11 cellular contexts compared by ENCODE assay signal in the genomic region with DNA sequence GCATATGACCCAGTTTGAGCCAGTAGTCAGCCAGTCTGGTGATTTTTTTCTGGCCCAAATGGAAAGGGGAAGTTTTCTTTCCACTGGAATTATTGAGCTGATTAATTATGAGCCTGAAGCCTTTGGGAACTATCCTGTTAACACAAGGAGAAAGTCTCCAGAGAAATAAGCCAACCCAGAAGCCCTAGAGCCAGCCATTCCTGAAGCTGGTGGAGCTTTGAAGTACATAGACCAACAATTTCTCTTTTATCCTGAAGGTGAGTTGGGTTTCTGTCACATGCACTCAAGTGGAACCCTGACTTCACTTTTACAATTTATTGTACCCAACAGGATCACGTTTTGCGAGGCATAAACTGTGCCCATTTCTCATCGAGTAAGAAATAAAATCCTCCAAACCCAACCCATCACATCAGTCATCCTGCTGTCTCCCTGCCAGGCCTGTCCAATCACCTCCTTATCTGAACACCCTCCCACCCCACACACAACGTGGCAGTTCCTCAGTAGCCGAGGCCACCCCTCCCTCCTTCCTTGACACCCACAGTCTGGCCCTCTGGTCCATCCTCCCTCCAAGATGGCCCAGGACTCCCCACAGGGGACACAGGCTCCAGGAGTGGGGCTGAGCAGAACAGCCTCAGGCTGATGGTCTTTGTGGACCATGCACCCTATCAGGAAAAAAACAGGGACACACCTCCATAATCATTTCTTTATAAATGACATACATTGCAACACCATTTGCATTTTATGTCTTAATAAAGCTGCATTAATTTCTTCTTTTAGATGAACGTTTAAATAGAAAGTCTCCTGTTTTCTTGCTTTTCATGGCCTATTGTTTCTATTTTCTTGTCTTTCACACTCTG. TPM values are rescaled to one million over a fixed set of nuclear protein-coding genes. Genes with fewer than 3 reads are reported as not detected.
DNase-seq lines count a peak whose midpoint lies in the region; ATAC-seq, FAIRE-seq and TF ChIP-seq lines count a peak whose summit lies in the region.
"Had no signal": no experiment of that assay in that cellular context is flagged by ENCODE, and none has a peak within 500 bp of the region (broad histone marks: within the 10 kb centered on the region; RNA-seq: fewer than 3 reads in every experiment).

No MANE protein-coding gene starts in this region.

- H3K4me3 Mint-ChIP-seq in activated T-cell treated with anti-CD3 and anti-CD28 coated beads, Interleukin-2, amount 50 U/mL, for 24 hours: no peak overlapping the region
- H3K4me3 Mint-ChIP-seq: memory B cell had no signal

- WGBS in H1 (ENCODE audit: extremely low coverage in 1 of 2, insufficient coverage in 1 of 2, insufficient read length in 1 of 2, insufficient replicate concordance in 2 of 2, low coverage in 1 of 2, low lambda C conversion rate in 2 of 2, missing lambda C conversion rate in 1 of 2), 2 experiments: 94% methylated on average over 6 of the region's 6 CpGs; no CpG with 5 or more reads in 1 of the 2 experiments
- 92 to 97% methylated on average over 4 to 5 of the region's 6 CpGs for WGBS in mesodermal cell (ENCODE audit: insufficient coverage in 2 of 2), 2 experiments

- DNase-seq in AG08396 (ENCODE audit: low spot score) (peak; percentile 5), RWPE2 (ENCODE audit: low spot score) (no peak), H1 (ENCODE audit: low read depth in 1 of 2, low spot score in 2 of 2) (no peak), DMS79 (lab: John Stamatoyannopoulos, UW) (no peak), NCI-H2171 treated with DMSO at 0.1 percent for 48 hours (lab: John Stamatoyannopoulos, UW) (no peak), OCI-M2 (lab: John Stamatoyannopoulos, UW; ENCODE audit: unreplicated experiment) (no peak)
- no peak for DNase-seq in activated T-cell treated with anti-CD3 and anti-CD28 coated beads, Interleukin-2, amount 50 U/mL, for 24 hours
- DNase-seq: gastrocnemius medialis, NCI-H345 had no signal

- no peak overlapping the region for H3K18ac ChIP-seq in H1 (ENCODE audit: extremely low read depth, low read length)

- H3K27ac ChIP-seq in RWPE2 (ENCODE audit: poor library complexity, severe bottlenecking): peak overlapping the region; percentile 59
- H3K27ac ChIP-seq in H1 (ENCODE audit: low read depth, low read length): no peak overlapping the region
- peak overlapping the region; percentile 66 for H3K27ac ChIP-seq in mesodermal cell (ENCODE audit: low read depth, low read length, severe bottlenecking)

- peaks cover 2% of the 10 kb centered on the region for H3K9me3 Mint-ChIP-seq in activated T-cell treated with anti-CD3 and anti-CD28 coated beads, Interleukin-2, amount 50 U/mL, for 24 hours
- H3K9me3 Mint-ChIP-seq: memory B cell had no signal

- peaks cover 33% of the 10 kb centered on the region for H3K27me3 Mint-ChIP-seq in activated T-cell treated with anti-CD3 and anti-CD28 coated beads, Interleukin-2, amount 50 U/mL, for 24 hours

- TF ChIP-seq CTCF in RWPE2 (IDR thresholded peaks at IDR 0.05; ENCODE audit: poor library complexity, severe bottlenecking): no peak
- no peak for TF ChIP-seq CTCF in H1 (IDR thresholded peaks at IDR 0.05; ENCODE audit: control extremely low read depth in 1 of 3, insufficient read depth in 1 of 3, low read depth in 1 of 3, low read length in 3 of 3)

- H3K4ac ChIP-seq in H1 (replicated peaks; ENCODE audit: insufficient read length, low read depth, low read length): no peak overlapping the region

- no peaks in the 10 kb centered on the region for H3K79me2 ChIP-seq in H1 (ENCODE audit: control insufficient read depth in 1 of 2, insufficient read depth in 2 of 2, low read length in 2 of 2)

- H4K8ac ChIP-seq in H1 (ENCODE audit: extremely low read depth, insufficient read depth, low read length): no peak overlapping the region; the same call in 1 of the 2 replicates

- H3K23me2 ChIP-seq in H1 (ENCODE audit: low read depth, low read length): no peaks in the 10 kb centered on the region

- no peak overlapping the region for H2BK120ac ChIP-seq in H1 (replicated peaks; ENCODE audit: low read depth, low read length)

- H2AK5ac ChIP-seq in H1 (ENCODE audit: low read depth, low read length): no peak overlapping the region

- H3K27me3 ChIP-seq in RWPE2 (ENCODE audit: insufficient read depth, poor library complexity, severe bottlenecking) (no peaks in the 10 kb centered on the region), H1 (replicated peaks in 1 of 4; ENCODE audit: control insufficient read depth in 3 of 4, extremely low read depth in 1 of 4, insufficient read depth in 3 of 4, low read length in 3 of 4) (peaks cover 0 to 5% (median 0%) of the 10 kb centered on the region in 4 experiments; a peak in 1 of 7 replicates)

- H3K36me3 Mint-ChIP-seq in activated T-cell treated with anti-CD3 and anti-CD28 coated beads, Interleukin-2, amount 50 U/mL, for 24 hours (ENCODE audit: low read depth): no peaks in the 10 kb centered on the region
- H3K36me3 Mint-ChIP-seq: memory B cell had no signal

- no peak for TF ChIP-seq EP300 in H1 (IDR thresholded peaks at IDR 0.05; ENCODE audit: borderline replicate concordance in 1 of 2, low read depth in 2 of 2, low read length in 2 of 2)

- H2AFZ ChIP-seq in H1 (ENCODE audit: low read length): no peak overlapping the region

- POLR2A ChIA-PET in H1 (lab: Charles Lee; ENCODE audit: partially characterized antibody): no interaction called here

- H3K27ac Mint-ChIP-seq in activated T-cell treated with anti-CD3 and anti-CD28 coated beads, Interleukin-2, amount 50 U/mL, for 24 hours: no peak overlapping the region
- H3K27ac Mint-ChIP-seq: memory B cell had no signal

- no peaks in the 10 kb centered on the region for H3K79me1 ChIP-seq in H1 (ENCODE audit: low read depth, low read length)

- no peaks in the 10 kb centered on the region for H4K20me1 ChIP-seq in H1 (replicated peaks in 1 of 2; ENCODE audit: control insufficient read depth in 1 of 2, insufficient read depth in 2 of 2, low read length in 2 of 2)

- peaks cover 17% of the 10 kb centered on the region for H3K4me1 ChIP-seq in RWPE2 (ENCODE audit: insufficient read depth, poor library complexity, severe bottlenecking)
- H3K4me1 ChIP-seq in H1 (replicated peaks in 1 of 4; ENCODE audit: control insufficient read depth in 3 of 4, insufficient read depth in 4 of 4, low read length in 3 of 4): peaks cover 0 to 9% (median 3%) of the 10 kb centered on the region in 4 experiments; a peak in 4 of 7 replicates
- H3K4me1 ChIP-seq in mesodermal cell (ENCODE audit: control insufficient read depth, insufficient read depth, low read length, poor library complexity, severe bottlenecking): peaks cover 38% of the 10 kb centered on the region

- no peak for ATAC-seq in RWPE2 (ENCODE audit: low read depth)

- H3K9ac ChIP-seq in H1 (replicated peaks in 1 of 4; ENCODE audit: extremely low read depth in 1 of 4, low read depth in 3 of 4, low read length in 3 of 4): no peak overlapping the region

- no peak for TF ChIP-seq POLR2A in H1 (IDR thresholded peaks at IDR 0.05; ENCODE audit: control extremely low read depth in 1 of 2, low read depth in 2 of 2, low read length in 2 of 2)

- H4K91ac ChIP-seq in H1 (replicated peaks; ENCODE audit: insufficient read length, low read length): peak overlapping the region; percentile 17

- H3K9me3 ChIP-seq in RWPE2 (ENCODE audit: severe bottlenecking) (peaks cover 2% of the 10 kb centered on the region), H1 (ENCODE audit: insufficient read depth in 2 of 2, low read depth in 1 of 2, low read length in 1 of 2) (no peaks in the 10 kb centered on the region), mesodermal cell (ENCODE audit: control insufficient read depth, low read length) (no peaks in the 10 kb centered on the region)
- H3K9me3 ChIP-seq: gastrocnemius medialis had no signal

- H3K4me2 ChIP-seq in H1 (ENCODE audit: insufficient read depth in 1 of 2, low read depth in 2 of 2, low read length in 2 of 2): no peak overlapping the region

- H2BK12ac ChIP-seq in H1 (ENCODE audit: low read depth, low read length): peak overlapping the region; percentile 81; the same call in 1 of the 2 replicates

- no peak overlapping the region for H2BK15ac ChIP-seq in H1 (ENCODE audit: low read length)

- no peak overlapping the region for H3K56ac ChIP-seq in H1 (replicated peaks; ENCODE audit: insufficient read length, low read depth, low read length)

- FAIRE-seq in H1 (lab: Jason Lieb, UNC): no peak

- TF ChIP-seq RAD21 in H1 (IDR thresholded peaks at IDR 0.05 in 1 of 2, conservative IDR thresholded peaks at IDR 0.05 in 1 of 2; ENCODE audit: low read depth in 2 of 2, low read length in 2 of 2): no peak

- no peaks in the 10 kb centered on the region for H3K36me3 ChIP-seq in RWPE2 (ENCODE audit: low read depth)
- no peaks in the 10 kb centered on the region for H3K36me3 ChIP-seq in H1 (ENCODE audit: control insufficient read depth in 2 of 4, insufficient read depth in 4 of 4, low read length in 3 of 4)
- H3K36me3 ChIP-seq in mesodermal cell (ENCODE audit: control insufficient read depth, insufficient read depth, low read length): no peaks in the 10 kb centered on the region
- H3K36me3 ChIP-seq: gastrocnemius medialis had no signal

- H3K4me3 ChIP-seq in RWPE2 (ENCODE audit: severe bottlenecking) (no peak overlapping the region), H1 (ENCODE audit: extremely low read depth in 1 of 4, insufficient read depth in 2 of 4, low read depth in 3 of 4, low read length in 4 of 4) (no peak overlapping the region), mesodermal cell (ENCODE audit: extremely low read depth, insufficient read depth, low read length, poor library complexity, severe bottlenecking) (no peak overlapping the region)
- H3K4me3 ChIP-seq: gastrocnemius medialis had no signal

- no peak overlapping the region for H3K23ac ChIP-seq in H1 (ENCODE audit: insufficient read length)

- H4K5ac ChIP-seq in H1 (ENCODE audit: insufficient read length, low read depth, low read length): no peak overlapping the region

- H3K4me1 Mint-ChIP-seq in activated T-cell treated with anti-CD3 and anti-CD28 coated beads, Interleukin-2, amount 50 U/mL, for 24 hours (ENCODE audit: low read depth): no peaks in the 10 kb centered on the region
- H3K4me1 Mint-ChIP-seq: memory B cell had no signal

- CTCF ChIA-PET in H1 (lab: Charles Lee; ENCODE audit: partially characterized antibody): interaction anchor here (0.6 to 2.6 kb wide), 3 partner anchors 24 to 316 kb away, joined by 3 to 9 read pairs (median 4); no protein-coding TSS in a partner anchor

- H3K14ac ChIP-seq in H1 (ENCODE audit: insufficient read length): no peak overlapping the region

- no peak overlapping the region; the same call in 1 of the 2 replicates for H2BK5ac ChIP-seq in H1 (ENCODE audit: low read depth, low read length)

- H2BK20ac ChIP-seq in H1 (ENCODE audit: low read length): no peak overlapping the region

RNA-seq across cellular contexts. Expression of gene GATA2, which starts 55.7 kb away (rescaled TPM):
- 0.30 and 0.40 TPM in 2 replicates for total RNA-seq in H1 (2021; fragmentation: NEBNext Ultra II Directional; extraction: Animal tissue kit (Norgen Biotek cat#: 25700))
- polyA plus RNA-seq in H1 (2011; rRNA removed): 0.03 and 0.22 TPM in 2 replicates
- 0.17 TPM for polyA plus RNA-seq in H1 (2011; cell fraction: cytosol; rRNA removed)
- polyA plus RNA-seq in H1 (2011; cell fraction: nucleus; rRNA removed): 0.23 TPM
- polyA plus RNA-seq in H1 (2012, experiment 1 of 2): 0.12 to 0.23 TPM in 2 of 4 replicates, not detected in the others
- polyA plus RNA-seq in H1 (2012, experiment 2 of 2): 0.17 TPM
- 0.08 TPM for polyA plus RNA-seq in H1 (2013, experiment 1 of 2)
- polyA plus RNA-seq in H1 (2013, experiment 2 of 2): 0.17 TPM
- polyA minus RNA-seq in H1 (2011; rRNA and poly(A)+ RNA removed): 0.09 and 0.12 TPM in 2 replicates
- polyA minus RNA-seq in H1 (2011; cell fraction: cytosol; rRNA and poly(A)+ RNA removed): 2.0 TPM
- 0.40 TPM for polyA minus RNA-seq in H1 (2011; cell fraction: nucleus; rRNA and poly(A)+ RNA removed)
- polyA plus RNA-seq in mesodermal cell (2013, experiment 1 of 2): 66.4 TPM
- 59.3 TPM for polyA plus RNA-seq in mesodermal cell (2013, experiment 2 of 2)
